In the genomic region with DNA sequence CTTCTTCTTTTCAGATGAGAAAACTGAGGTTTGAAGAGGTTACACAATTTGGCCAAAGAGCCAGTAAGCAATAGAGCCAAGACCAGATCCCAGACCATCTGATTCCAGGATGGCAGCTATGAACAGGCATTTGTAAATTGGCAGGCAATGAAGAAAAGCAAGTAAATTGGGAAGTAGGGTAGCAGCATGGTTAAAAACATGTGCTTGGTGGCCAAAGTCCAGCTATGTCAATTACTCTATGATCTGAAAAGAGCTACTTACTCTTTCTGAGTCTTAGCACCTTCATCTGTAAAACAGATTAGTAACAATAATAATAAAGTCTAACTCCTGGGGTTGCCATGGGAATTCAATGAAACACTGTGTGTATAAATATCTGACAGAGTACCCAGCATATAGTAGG, we compare ENCODE assay signal across 23 cellular contexts.
DNase-seq lines count a peak whose midpoint lies in the region; ATAC-seq, FAIRE-seq and TF ChIP-seq lines count a peak whose summit lies in the region.
"Had no signal": no experiment of that assay in that cellular context is flagged by ENCODE, and none has a peak within 500 bp of the region (broad histone marks: within the 10 kb centered on the region; RNA-seq: fewer than 3 reads in every experiment).

No MANE protein-coding gene starts in this region.

- FAIRE-seq in K562 (lab: Jason Lieb, UNC): no peak
- FAIRE-seq: A204.1 had no signal

- no peak overlapping the region for H3K4me3 ChIP-seq in K562
- no peak overlapping the region for H3K4me3 ChIP-seq in OCI-LY7 (ENCODE audit: low read depth, low read length, poor library complexity, severe bottlenecking)
- no peak overlapping the region for H3K4me3 ChIP-seq in right cardiac atrium (ENCODE audit: low read length)
- H3K4me3 ChIP-seq: GM12878, GM23248, HAP-1 had no signal

- POLR2A ChIA-PET in K562 (lab: Yijun Ruan, JAX) (interaction anchor here (0.6 to 2.8 kb wide), 5 partner anchors 9 to 33 kb away, joined by 3 to 12 read pairs (median 5); no protein-coding TSS in a partner anchor), OCI-LY7 (lab: Charles Lee) (interaction anchor here (0.7 kb wide), 1 partner anchor 28 kb away, joined by 3 read pairs; no protein-coding TSS in a partner anchor)

- H3K27me3 ChIP-seq in K562 (ENCODE audit: control insufficient read depth in 2 of 2, insufficient read depth in 2 of 2, low read length in 2 of 2): no peaks in the 10 kb centered on the region
- H3K27me3 ChIP-seq in right cardiac atrium (ENCODE audit: control insufficient read depth, insufficient read depth): no peaks in the 10 kb centered on the region
- H3K27me3 ChIP-seq: BE2C had no signal

- H3K36me3 ChIP-seq in K562 (ENCODE audit: control insufficient read depth, insufficient read depth, low read length): no peaks in the 10 kb centered on the region
- no peaks in the 10 kb centered on the region for H3K36me3 ChIP-seq in OCI-LY7 (ENCODE audit: insufficient read depth, low read length)
- H3K36me3 ChIP-seq: BE2C, HAP-1 had no signal

- intact Hi-C loops in K562 (cut with micrococcal nuclease) (no loop called here), OCI-LY7 (cut with micrococcal nuclease; ENCODE audit: unreplicated experiment) (no loop called here), right cardiac atrium (cut with DNase I) (no loop called here)

- no peak for TF ChIP-seq RAD21 in K562 (CRISPR knock-in tag; conservative IDR thresholded peaks at IDR 0.05 in 1 of 2, IDR thresholded peaks at IDR 0.05 in 1 of 2)

- H3K9ac ChIP-seq in K562 (ENCODE audit: insufficient read depth in 1 of 2, low read depth in 2 of 2, low read length in 2 of 2): no peak overlapping the region
- H3K9ac ChIP-seq: GM23248 had no signal

- H3K9me1 ChIP-seq in K562 (ENCODE audit: control insufficient read depth, insufficient read depth, low read length): no peaks in the 10 kb centered on the region

- H3K4me3 Mint-ChIP-seq in immature natural killer cell: no peak overlapping the region
- no peak overlapping the region for H3K4me3 Mint-ChIP-seq in stimulated activated effector memory CD8-positive, alpha-beta T cell treated with anti-CD3 and anti-CD28 coated beads, Interleukin-12 subunit alpha, Interleukin-12 subunit beta, amount 100 ng/mL, for 72 hours
- H3K4me3 Mint-ChIP-seq: CD4-positive, CD25-positive, alpha-beta regulatory T cell; CD8-positive, alpha-beta memory T cell; IgD-negative memory B cell had no signal

- H3K27ac ChIP-seq in K562 (ENCODE audit: extremely low read depth, low read depth, low read length): no peak overlapping the region
- H3K27ac ChIP-seq in OCI-LY7 (ENCODE audit: low read depth, low read length, poor library complexity, severe bottlenecking): no peak overlapping the region
- no peak overlapping the region for H3K27ac ChIP-seq in right cardiac atrium (ENCODE audit: low read length)
- H3K27ac ChIP-seq: GM23248, HL-60 had no signal

- peaks cover 38 to 79% of the 10 kb centered on the region in 2 donors for H3K4me1 Mint-ChIP-seq in immature natural killer cell
- peaks cover 17% of the 10 kb centered on the region for H3K4me1 Mint-ChIP-seq in stimulated activated effector memory CD8-positive, alpha-beta T cell treated with anti-CD3 and anti-CD28 coated beads, Interleukin-12 subunit alpha, Interleukin-12 subunit beta, amount 100 ng/mL, for 72 hours

- peaks cover 3 to 19% (median 14%) of the 10 kb centered on the region in 3 donors for H3K36me3 Mint-ChIP-seq in immature natural killer cell
- no peaks in the 10 kb centered on the region for H3K36me3 Mint-ChIP-seq in stimulated activated effector memory CD8-positive, alpha-beta T cell treated with anti-CD3 and anti-CD28 coated beads, Interleukin-12 subunit alpha, Interleukin-12 subunit beta, amount 100 ng/mL, for 72 hours
- H3K36me3 Mint-ChIP-seq: CD4-positive, CD25-positive, alpha-beta regulatory T cell; IgD-negative memory B cell had no signal

- H3K27me3 Mint-ChIP-seq in immature natural killer cell (ENCODE audit: low read depth in 3 of 3): peaks cover 0 to 2% (median 0%) of the 10 kb centered on the region in 3 donors
- H3K27me3 Mint-ChIP-seq: CD4-positive, CD25-positive, alpha-beta regulatory T cell; IgD-negative memory B cell had no signal

- TF ChIP-seq EP300 in K562 (IDR thresholded peaks at IDR 0.05; ENCODE audit: low read length): no peak

- CTCF ChIA-PET in K562 (lab: Yijun Ruan, JAX; ENCODE audit: low intra/inter-chr PET ratio) (no interaction called here), OCI-LY7 (lab: Charles Lee; ENCODE audit: unreplicated experiment) (no interaction called here)

- H4K20me1 ChIP-seq in K562 (replicated peaks; ENCODE audit: control insufficient read depth, insufficient read depth, low read length): no peaks in the 10 kb centered on the region
- H4K20me1 ChIP-seq in OCI-LY7 (ENCODE audit: insufficient read depth, low read length): no peaks in the 10 kb centered on the region

- H2AFZ ChIP-seq in K562 (ENCODE audit: low read depth, low read length) (peak overlapping the region; percentile 73; the same call in 1 of the 2 replicates), OCI-LY7 (ENCODE audit: low read length) (no peak overlapping the region)
- H2AFZ ChIP-seq: GM23248 had no signal

- no peak for ATAC-seq in K562
- no peak for ATAC-seq in stimulated activated effector memory CD8-positive, alpha-beta T cell treated with anti-CD3 and anti-CD28 coated beads, Interleukin-12 subunit alpha, Interleukin-12 subunit beta, amount 100 ng/mL, for 72 hours
- ATAC-seq in right cardiac atrium: no peak
- ATAC-seq: GM12878 had no signal

- peak; percentile 27 for DNase-seq in NCI-H446 treated with DMSO at 0.1 percent for 48 hours (lab: John Stamatoyannopoulos, UW)
- DNase-seq in K562 (ENCODE audit: extremely low read depth in 1 of 4, low spot score in 3 of 4): no peak
- DNase-seq in immature natural killer cell: no peak
- DNase-seq in stimulated activated effector memory CD8-positive, alpha-beta T cell treated with anti-CD3 and anti-CD28 coated beads, Interleukin-12 subunit alpha, Interleukin-12 subunit beta, amount 100 ng/mL, for 72 hours (ENCODE audit: low spot score in 2 of 2): no peak
- DNase-seq in OCI-LY7 (ENCODE audit: low spot score): no peak
- no peak for DNase-seq in NCI-H524 (lab: John Stamatoyannopoulos, UW)
- no peak for DNase-seq in right cardiac atrium
- DNase-seq: ACHN; BE2C; C1 segment of cervical spinal cord; CD4-positive, CD25-positive, alpha-beta regulatory T cell; CD8-positive, alpha-beta memory T cell; COR-L47; DMS 273 treated with DMSO at 0.1 percent for 48 hours; DMS53; DND-41; EL; GM23248 had no signal

- TF ChIP-seq CTCF in K562 (IDR thresholded peaks at IDR 0.05 in 2 of 3, conservative IDR thresholded peaks at IDR 0.05 in 1 of 3; ENCODE audit: insufficient read depth in 2 of 3, low read depth in 1 of 3, low read length in 3 of 3) (no peak), OCI-LY7 (conservative IDR thresholded peaks at IDR 0.05; ENCODE audit: low read length) (no peak)

- no peak for TF ChIP-seq POLR2A in K562 (conservative IDR thresholded peaks at IDR 0.05)

- H3K4me2 ChIP-seq in K562 (ENCODE audit: insufficient read depth, low read length): peak overlapping the region; percentile 57; the same call in 1 of the 2 replicates
- no peak overlapping the region for H3K4me2 ChIP-seq in OCI-LY7 (ENCODE audit: low read length)

- 0 out of 2 replicates have a peak, but pooled peaks cover 4% of the 10 kb centered on the region for H3K9me3 ChIP-seq in K562 (replicated peaks; ENCODE audit: control insufficient read depth, insufficient read depth, low read depth, low read length)
- H3K9me3 ChIP-seq in OCI-LY7 (ENCODE audit: low read length): no peaks in the 10 kb centered on the region
- H3K9me3 ChIP-seq in right cardiac atrium (ENCODE audit: control insufficient read depth, low read length): no peaks in the 10 kb centered on the region
- H3K9me3 ChIP-seq: BE2C had no signal

- peaks cover 0 to 10% (median 5%) of the 10 kb centered on the region in 6 donors for H3K9me3 Mint-ChIP-seq in immature natural killer cell
- H3K9me3 Mint-ChIP-seq in stimulated activated effector memory CD8-positive, alpha-beta T cell treated with anti-CD3 and anti-CD28 coated beads, Interleukin-12 subunit alpha, Interleukin-12 subunit beta, amount 100 ng/mL, for 72 hours: peaks cover under 1% of the 10 kb centered on the region

- in situ Hi-C loops in K562 (cut with MboI): no loop called here

- no TSS peak for BruUV-seq in K562 (replicated peaks; lab: Mats Ljungman, UMichigan)
- no TSS peak for BruUV-seq in OCI-LY7 (replicated peaks; lab: Mats Ljungman, UMichigan)

- H3K9me2 ChIP-seq in OCI-LY7 (ENCODE audit: insufficient read depth, low read length): no peaks in the 10 kb centered on the region

- H3K4me1 ChIP-seq in K562 (replicated peaks in 1 of 2; ENCODE audit: control insufficient read depth in 2 of 2, insufficient read depth in 2 of 2, low read length in 2 of 2) (peaks cover 0 to 22% of the 10 kb centered on the region in 2 experiments; a peak in 4 of 5 replicates), OCI-LY7 (ENCODE audit: insufficient read depth, low read length, poor library complexity, severe bottlenecking) (no peaks in the 10 kb centered on the region), right cardiac atrium (ENCODE audit: control insufficient read depth, insufficient read depth, low read length) (peaks cover 1% of the 10 kb centered on the region)
- H3K4me1 ChIP-seq: BE2C, HAP-1 had no signal

- peak overlapping the region; percentile 2 to 76 (median 58) for H3K27ac Mint-ChIP-seq in immature natural killer cell
- H3K27ac Mint-ChIP-seq in stimulated activated effector memory CD8-positive, alpha-beta T cell treated with anti-CD3 and anti-CD28 coated beads, Interleukin-12 subunit alpha, Interleukin-12 subunit beta, amount 100 ng/mL, for 72 hours: peak overlapping the region; percentile 52
- H3K27ac Mint-ChIP-seq: CD4-positive, CD25-positive, alpha-beta regulatory T cell; IgD-negative memory B cell had no signal

- H3K79me2 ChIP-seq in K562 (ENCODE audit: control insufficient read depth, insufficient read depth, low read length): no peaks in the 10 kb centered on the region
- no peaks in the 10 kb centered on the region for H3K79me2 ChIP-seq in OCI-LY7 (ENCODE audit: insufficient read depth, low read depth, low read length)

TF ChIP-seq in K562, 482 proteins besides CTCF, POLR2A, EP300 and RAD21 (continues in another document):
- TF ChIP-seq CEBPB (tag; IDR thresholded peaks at IDR 0.05): 0 out of 2 replicates have a peak, but pooled peaks have one; percentile 54
